In the genomic region with DNA sequence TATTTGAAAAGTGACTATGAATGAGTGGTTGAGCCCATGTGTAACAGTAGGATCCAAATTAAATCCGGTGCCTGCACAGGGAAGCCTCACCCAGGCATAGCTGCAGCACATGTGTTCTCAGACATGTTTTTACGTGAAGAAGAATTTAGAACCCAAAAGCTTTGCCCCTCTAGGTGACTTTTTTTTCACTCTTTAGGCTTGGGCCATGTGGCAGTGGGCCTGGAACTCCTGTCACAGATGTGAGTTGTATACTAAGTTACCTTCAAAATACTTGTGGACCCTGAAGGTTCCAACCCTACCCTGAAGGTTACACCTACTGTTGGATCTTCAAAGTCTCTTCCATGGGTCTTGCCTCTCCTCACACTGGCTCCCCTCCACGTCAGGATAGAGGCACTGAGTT, we compare ENCODE assay signal across 26 cellular contexts.
"Had no signal": no experiment of that assay in that cellular context is flagged by ENCODE, and none has a peak within 500 bp of the region (broad histone marks: within the 10 kb centered on the region; RNA-seq: fewer than 3 reads in every experiment).

No MANE protein-coding gene starts in this region.

- H3K36me3 Mint-ChIP-seq: immature natural killer cell; naive thymus-derived CD8-positive, alpha-beta T cell; neural progenitor cell; stimulated activated effector memory CD8-positive, alpha-beta T cell treated with anti-CD3 and anti-CD28 coated beads, Interleukin-12 subunit alpha, Interleukin-12 subunit beta, amount 100 ng/mL, for 72 hours had no signal

- H3K79me2 ChIP-seq: parathyroid adenoma had no signal

- H3K4me2 ChIP-seq: neural progenitor cell had no signal

- H3K27ac ChIP-seq: lower lobe of right lung, neural progenitor cell, neutrophil, parathyroid adenoma, psoas muscle, right lobe of liver, suprapubic skin, tibial artery, upper lobe of right lung had no signal

- H3K9me3 Mint-ChIP-seq: nephron progenitor cell had no signal

- H3K27ac Mint-ChIP-seq: immature natural killer cell; naive thymus-derived CD8-positive, alpha-beta T cell; nephron progenitor cell; neural progenitor cell; stimulated activated effector memory CD8-positive, alpha-beta T cell treated with anti-CD3 and anti-CD28 coated beads, Interleukin-12 subunit alpha, Interleukin-12 subunit beta, amount 100 ng/mL, for 72 hours; stimulated activated naive CD8-positive, alpha-beta T cell treated with anti-CD3 and anti-CD28 coated beads, Interleukin-15, Interleukin-2, amounts not matched to agents 100 ng/mL and 50 ng/mL, for 24 hours had no signal

- H3K4me3 Mint-ChIP-seq: immature natural killer cell; naive thymus-derived CD8-positive, alpha-beta T cell; nephron progenitor cell; neural progenitor cell; stimulated activated effector memory CD8-positive, alpha-beta T cell treated with anti-CD3 and anti-CD28 coated beads, Interleukin-12 subunit alpha, Interleukin-12 subunit beta, amount 100 ng/mL, for 72 hours; stimulated activated naive CD8-positive, alpha-beta T cell treated with anti-CD3 and anti-CD28 coated beads, Interleukin-15, Interleukin-2, amounts not matched to agents 100 ng/mL and 50 ng/mL, for 24 hours had no signal

- H2AFZ ChIP-seq: neural progenitor cell, parathyroid adenoma had no signal

- ATAC-seq: lower lobe of right lung; naive thymus-derived CD8-positive, alpha-beta T cell; psoas muscle; stimulated activated effector memory CD8-positive, alpha-beta T cell treated with anti-CD3 and anti-CD28 coated beads, Interleukin-12 subunit alpha, Interleukin-12 subunit beta, amount 100 ng/mL, for 72 hours; upper lobe of right lung had no signal

- H3K4me1 Mint-ChIP-seq: immature natural killer cell; naive thymus-derived CD8-positive, alpha-beta T cell; stimulated activated effector memory CD8-positive, alpha-beta T cell treated with anti-CD3 and anti-CD28 coated beads, Interleukin-12 subunit alpha, Interleukin-12 subunit beta, amount 100 ng/mL, for 72 hours had no signal

- H3K27me3 ChIP-seq: heart left ventricle, neural progenitor cell, neutrophil, right lobe of liver, suprapubic skin, tibial artery had no signal

- H3K27me3 Mint-ChIP-seq: stimulated activated naive CD8-positive, alpha-beta T cell treated with anti-CD3 and anti-CD28 coated beads, Interleukin-15, Interleukin-2, amounts not matched to agents 100 ng/mL and 50 ng/mL, for 24 hours had no signal

- DNase-seq: heart left ventricle; hypothalamus; immature natural killer cell; lower lobe of right lung; mammary epithelial cell; mesenchymal stem cell; naive thymus-derived CD8-positive, alpha-beta T cell; nephron progenitor cell; occipital lobe; psoas muscle; right lobe of liver; stimulated activated CD4-positive, alpha-beta T cell treated with anti-CD3 and anti-CD28 coated beads, Interleukin-12 subunit alpha, Interleukin-12 subunit beta, amount 100 ng/mL, for 4 hours; stimulated activated CD4-positive, alpha-beta T cell treated with anti-CD3 and anti-CD28 coated beads, Interleukin-15, amount 100 ng/mL, for 24 hours; stimulated activated CD4-positive, alpha-beta T cell treated with anti-CD3 and anti-CD28 coated beads, Interleukin-4, amount 100 ng/mL, for 24 hours; stimulated activated naive CD4-positive, alpha-beta T cell; tibial artery; trophoblast cell; upper lobe of right lung had no signal

- H3K36me3 ChIP-seq: heart left ventricle, lower lobe of right lung, neural progenitor cell, neutrophil, right lobe of liver, suprapubic skin, thoracic aorta, tibial artery, upper lobe of right lung had no signal

- H3K9ac ChIP-seq: neural progenitor cell, parathyroid adenoma had no signal

- H3K9me3 ChIP-seq: heart left ventricle, lower lobe of right lung, neutrophil, psoas muscle, right lobe of liver, suprapubic skin, thoracic aorta, tibial artery, upper lobe of right lung had no signal

- H3K4me3 ChIP-seq: heart left ventricle, lower lobe of right lung, neural progenitor cell, psoas muscle, right lobe of liver, smooth muscle cell, suprapubic skin, thoracic aorta, tibial artery, upper lobe of right lung had no signal

- H3K4me1 ChIP-seq: lower lobe of right lung, parathyroid adenoma, psoas muscle, right lobe of liver, upper lobe of right lung had no signal
